In genomic region chr3:99780749-99781148, GRCh38 we compare ENCODE assay signal across 1 cellular context.
TF ChIP-seq lines count a peak whose summit lies in the region.

No MANE protein-coding gene starts in this region.

TF ChIP-seq in SK-N-SH, 30 proteins besides CTCF, POLR2A, EP300 and RAD21 (continued from another document):
- TF ChIP-seq MAX (IDR thresholded peaks at IDR 0.05; ENCODE audit: low read depth): no peak
- no peak for TF ChIP-seq JUND (IDR thresholded peaks at IDR 0.05)
- TF ChIP-seq USF1 (IDR thresholded peaks at IDR 0.05; ENCODE audit: borderline replicate concordance, low read depth): no peak
- TF ChIP-seq NFIC (IDR thresholded peaks at IDR 0.05; ENCODE audit: borderline replicate concordance): no peak
